1 cellular context compared by ENCODE assay signal in genomic region chr16:89571636-89572035, GRCh38.
TF ChIP-seq lines count a peak whose summit lies in the region.

No MANE protein-coding gene starts in this region.

TF ChIP-seq in GM12891, 5 proteins besides CTCF, POLR2A, EP300 and RAD21 (continued from another document):
- TF ChIP-seq TAF1 (IDR thresholded peaks at IDR 0.05; ENCODE audit: low read depth, low read length) = no peak
